Comparison of ENCODE assay signal across 17 cellular contexts in the genomic region with DNA sequence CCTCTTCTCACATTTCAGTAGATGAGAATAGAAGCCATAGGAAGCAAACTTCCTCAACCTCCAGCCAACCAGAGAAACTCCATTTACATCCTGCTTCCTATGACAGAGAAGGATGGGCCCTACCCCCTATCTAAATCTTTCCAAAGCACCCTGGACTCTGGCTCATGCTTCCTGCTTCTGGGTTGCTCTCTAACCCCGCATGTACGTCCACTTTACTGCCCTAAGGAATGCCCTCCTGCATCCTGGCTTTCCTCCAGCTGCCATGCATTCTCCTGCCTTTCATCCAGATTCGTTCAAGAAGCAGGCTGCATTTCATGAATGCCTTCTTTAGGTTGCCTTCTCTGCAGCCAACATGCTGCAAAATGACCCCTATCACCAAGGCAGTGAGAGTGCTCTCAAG.
DNase-seq lines count a peak whose midpoint lies in the region; ATAC-seq and TF ChIP-seq lines count a peak whose summit lies in the region.
"Had no signal": no experiment of that assay in that cellular context is flagged by ENCODE, and none has a peak within 500 bp of the region (broad histone marks: within the 10 kb centered on the region; RNA-seq: fewer than 3 reads in every experiment).

No MANE protein-coding gene starts in this region.

- no peak overlapping the region for H3K4me2 ChIP-seq in OCI-LY7 (ENCODE audit: low read length)

- no TSS peak for BruUV-seq in OCI-LY7 (replicated peaks; lab: Mats Ljungman, UMichigan)

- H3K79me2 ChIP-seq in OCI-LY7 (ENCODE audit: insufficient read depth, low read depth, low read length): no peaks in the 10 kb centered on the region

- no peaks in the 10 kb centered on the region for H3K9me2 ChIP-seq in OCI-LY7 (ENCODE audit: insufficient read depth, low read length)

- H3K27ac ChIP-seq in OCI-LY7 (ENCODE audit: low read depth, low read length, poor library complexity, severe bottlenecking): no peak overlapping the region
- H3K27ac ChIP-seq: upper lobe of right lung had no signal

- peak overlapping the region; percentile 60 for H3K27ac Mint-ChIP-seq in T-helper 17 cell
- H3K27ac Mint-ChIP-seq in mesothelial cell of epicardium: peak overlapping the region; percentile 70

- POLR2A ChIA-PET in OCI-LY7 (lab: Charles Lee): interaction anchor here (0.7 to 1.3 kb wide), 3 partner anchors 12 to 1249 kb away, joined by 3 to 4 read pairs (median 3); no protein-coding TSS in a partner anchor

- H2AFZ ChIP-seq in OCI-LY7 (ENCODE audit: low read length): no peak overlapping the region

- H3K9me3 ChIP-seq in T-helper 17 cell (ENCODE audit: control insufficient read depth, low read length, poor library complexity, severe bottlenecking) (peaks cover 2% of the 10 kb centered on the region), OCI-LY7 (ENCODE audit: low read length) (no peaks in the 10 kb centered on the region)
- H3K9me3 ChIP-seq: pancreas, upper lobe of right lung had no signal

- peaks cover under 1% of the 10 kb centered on the region for H3K9me3 Mint-ChIP-seq in mesothelial cell of epicardium

- H3K4me3 Mint-ChIP-seq in T-helper 17 cell (no peak overlapping the region), mesothelial cell of epicardium (no peak overlapping the region)

- H3K4me1 ChIP-seq in OCI-LY7 (ENCODE audit: insufficient read depth, low read length, poor library complexity, severe bottlenecking): no peaks in the 10 kb centered on the region

- TF ChIP-seq CTCF in fibroblast of villous mesenchyme (IDR thresholded peaks at IDR 0.05; ENCODE audit: insufficient read depth, low read depth, low read length) (no peak), mesothelial cell of epicardium (IDR thresholded peaks at IDR 0.05; ENCODE audit: unreplicated experiment) (no peak), OCI-LY7 (conservative IDR thresholded peaks at IDR 0.05; ENCODE audit: low read length) (no peak)

- intact Hi-C loops in OCI-LY7 (cut with micrococcal nuclease; ENCODE audit: unreplicated experiment): no loop called here
- intact Hi-C loops in left ventricle myocardium superior (cut with micrococcal nuclease): no loop called here

- H3K4me3 ChIP-seq in fibroblast of villous mesenchyme (ENCODE audit: low read depth, low read length) (no peak overlapping the region), OCI-LY7 (ENCODE audit: low read depth, low read length, poor library complexity, severe bottlenecking) (no peak overlapping the region)
- H3K4me3 ChIP-seq: K562, pancreas, upper lobe of right lung had no signal

- no peaks in the 10 kb centered on the region for H4K20me1 ChIP-seq in OCI-LY7 (ENCODE audit: insufficient read depth, low read length)

- H3K36me3 Mint-ChIP-seq in T-helper 17 cell (ENCODE audit: low read depth): peaks cover 7% of the 10 kb centered on the region
- peaks cover 9% of the 10 kb centered on the region for H3K36me3 Mint-ChIP-seq in mesothelial cell of epicardium

- H3K36me3 ChIP-seq in OCI-LY7 (ENCODE audit: insufficient read depth, low read length): no peaks in the 10 kb centered on the region
- H3K36me3 ChIP-seq: pancreas, upper lobe of right lung had no signal

- H3K27me3 Mint-ChIP-seq in T-helper 17 cell: no peaks in the 10 kb centered on the region
- no peaks in the 10 kb centered on the region for H3K27me3 Mint-ChIP-seq in mesothelial cell of epicardium (ENCODE audit: low read depth)

- ATAC-seq in T-helper 17 cell: no peak
- ATAC-seq in left ventricle myocardium superior: no peak
- ATAC-seq in HG03457 (IDR thresholded peaks at IDR 0.05; ENCODE audit: unreplicated experiment): no peak
- ATAC-seq: K562, upper lobe of right lung had no signal

- peak; percentile 55 for DNase-seq in Daoy (ENCODE audit: low read depth)
- DNase-seq in T-helper 17 cell: no peak
- peak; percentile 63 for DNase-seq in fibroblast of villous mesenchyme (ENCODE audit: low read depth)
- no peak for DNase-seq in mesothelial cell of epicardium (ENCODE audit: low spot score in 2 of 2, unreplicated experiment in 2 of 2)
- DNase-seq in NCI-H1048 (lab: John Stamatoyannopoulos, UW): no peak
- no peak for DNase-seq in OCI-LY7 (ENCODE audit: low spot score)
- DNase-seq in left ventricle myocardium superior: no peak
- DNase-seq: activated CD4-positive, alpha-beta T cell treated with anti-CD3 and anti-CD28 coated beads, Interleukin-2, amount 50 U/mL, for 4 hours; anterior cingulate cortex; DMS53; effector memory CD4-positive, alpha-beta T cell; NCI-H1930; NCI-H748 treated with DMSO at 0.1 percent for 48 hours; upper lobe of right lung had no signal

- CTCF ChIA-PET in OCI-LY7 (lab: Charles Lee; ENCODE audit: unreplicated experiment): no interaction called here

- peaks cover 33% of the 10 kb centered on the region for H3K4me1 Mint-ChIP-seq in T-helper 17 cell
- H3K4me1 Mint-ChIP-seq in mesothelial cell of epicardium: peaks cover 42% of the 10 kb centered on the region

Comparison
In these comparisons a context has a peak if more than half of its experiments do, and no peak if none do; other contexts are left out.
1. DNase-seq: peak in Daoy (single experiment) and fibroblast of villous mesenchyme (single experiment); none in T-helper 17 cell (0 of 3), mesothelial cell of epicardium (0 of 2), NCI-H1048 (single experiment), OCI-LY7 (single experiment) and left ventricle myocardium superior (single experiment).